ENCODE assay signal across 1 cellular context in genomic region chr6:118776607-118777549, GRCh38.
TF ChIP-seq lines count a peak whose summit lies in the region.

No MANE protein-coding gene starts in this region.

TF ChIP-seq in HCT116, 20 proteins besides CTCF, POLR2A, EP300 and RAD21 (continued from another document):
- TF ChIP-seq REST (IDR thresholded peaks at IDR 0.05; ENCODE audit: low read depth) (no peak), SP1 (IDR thresholded peaks at IDR 0.05; ENCODE audit: low read depth) (peak; percentile 26; the same call in 1 of the 2 replicates)
